ENCODE assay signal across 24 cellular contexts in the genomic region with DNA sequence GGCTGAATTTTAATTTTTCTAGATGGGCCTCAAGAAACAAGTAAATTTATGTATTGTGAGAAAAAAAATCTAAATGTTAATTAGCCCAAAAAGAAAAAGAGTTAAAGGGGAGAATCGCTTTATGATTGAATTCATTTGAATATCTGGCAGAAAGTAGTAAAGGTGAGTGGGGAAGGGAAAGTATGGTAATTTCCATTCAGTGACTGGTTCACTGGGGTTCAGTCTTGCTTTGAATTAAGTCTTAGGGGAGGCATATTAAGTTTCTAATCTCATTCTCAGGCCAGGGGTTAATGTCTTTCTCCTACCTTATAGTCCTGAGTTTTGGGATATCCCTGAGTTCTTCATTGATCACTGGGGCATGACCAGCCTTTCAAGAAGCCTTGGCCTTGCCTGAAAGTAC.
DNase-seq lines count a peak whose midpoint lies in the region; ATAC-seq, FAIRE-seq and TF ChIP-seq lines count a peak whose summit lies in the region.
"Had no signal": no experiment of that assay in that cellular context is flagged by ENCODE, and none has a peak within 500 bp of the region (broad histone marks: within the 10 kb centered on the region; RNA-seq: fewer than 3 reads in every experiment).

No MANE protein-coding gene starts in this region.

- H3K9ac ChIP-seq in H1 (replicated peaks in 1 of 4; ENCODE audit: extremely low read depth in 1 of 4, low read depth in 3 of 4, low read length in 3 of 4) (no peak overlapping the region), smooth muscle cell (ENCODE audit: low read depth) (no peak overlapping the region)
- H3K9ac ChIP-seq: BLaER1 had no signal

- no peak overlapping the region for H2BK20ac ChIP-seq in H1 (ENCODE audit: low read length)

- WGBS in H1 (ENCODE audit: extremely low coverage in 1 of 2, insufficient coverage in 1 of 2, insufficient read length in 1 of 2, insufficient replicate concordance in 2 of 2, low coverage in 1 of 2, low lambda C conversion rate in 2 of 2, missing lambda C conversion rate in 1 of 2), 2 experiments, result 100% methylated on average over 1 of the region's 1 CpG; no CpG with 5 or more reads in 1 of the 2 experiments
- WGBS in smooth muscle cell (ENCODE audit: low lambda C conversion rate), result 100% methylated on average over 1 of the region's 1 CpG
- 91 to 93% methylated on average over 1 of the region's 1 CpG for WGBS in pancreas, 2 donors

- H3K27ac ChIP-seq in H1 (ENCODE audit: low read depth, low read length), result no peak overlapping the region
- no peak overlapping the region for H3K27ac ChIP-seq in smooth muscle cell (ENCODE audit: low read depth)
- H3K27ac ChIP-seq in pancreas, result no peak overlapping the region
- H3K27ac ChIP-seq: BLaER1, Peyer's patch had no signal

- no peaks in the 10 kb centered on the region for H3K9me3 ChIP-seq in H1 (ENCODE audit: insufficient read depth in 2 of 2, low read depth in 1 of 2, low read length in 1 of 2)
- H3K9me3 ChIP-seq in smooth muscle cell (replicated peaks; ENCODE audit: low read depth), result no peaks in the 10 kb centered on the region
- no peaks in the 10 kb centered on the region for H3K9me3 ChIP-seq in pancreas
- H3K9me3 ChIP-seq: BLaER1, Peyer's patch had no signal

- H3K36me3 ChIP-seq in H1 (ENCODE audit: control insufficient read depth in 2 of 4, insufficient read depth in 4 of 4, low read length in 3 of 4) (no peaks in the 10 kb centered on the region), smooth muscle cell (ENCODE audit: low read depth) (no peaks in the 10 kb centered on the region), pancreas (no peaks in the 10 kb centered on the region)
- H3K36me3 ChIP-seq: BLaER1, Peyer's patch had no signal

- H3K23me2 ChIP-seq in H1 (ENCODE audit: low read depth, low read length), result no peaks in the 10 kb centered on the region; the same call in 1 of the 2 replicates

- H3K4me3 ChIP-seq in H1 (ENCODE audit: extremely low read depth in 1 of 4, insufficient read depth in 2 of 4, low read depth in 3 of 4, low read length in 4 of 4), result no peak overlapping the region
- H3K4me3 ChIP-seq in smooth muscle cell, result no peak overlapping the region
- no peak overlapping the region for H3K4me3 ChIP-seq in pancreas
- H3K4me3 ChIP-seq: BLaER1, Peyer's patch had no signal

- POLR2A ChIA-PET in H1 (lab: Charles Lee; ENCODE audit: partially characterized antibody), result no interaction called here

- H3K18ac ChIP-seq in H1 (ENCODE audit: extremely low read depth, low read length), result no peak overlapping the region

- no peak overlapping the region for H3K23ac ChIP-seq in H1 (ENCODE audit: insufficient read length)

- no peak for TF ChIP-seq EP300 in H1 (IDR thresholded peaks at IDR 0.05; ENCODE audit: borderline replicate concordance in 1 of 2, low read depth in 2 of 2, low read length in 2 of 2)

- no peaks in the 10 kb centered on the region for H3F3A ChIP-seq in smooth muscle cell (ENCODE audit: low read depth)

- no peak overlapping the region for H4K8ac ChIP-seq in H1 (ENCODE audit: extremely low read depth, insufficient read depth, low read length)

- no peak overlapping the region for H3K14ac ChIP-seq in H1 (ENCODE audit: insufficient read length)

- H2AFZ ChIP-seq in H1 (ENCODE audit: low read length) (peak overlapping the region; percentile 82; the same call in 1 of the 2 replicates), smooth muscle cell (ENCODE audit: low read depth) (peak overlapping the region; percentile 7)

- no peak overlapping the region for H4K5ac ChIP-seq in H1 (ENCODE audit: insufficient read length, low read depth, low read length)

- H2BK12ac ChIP-seq in H1 (ENCODE audit: low read depth, low read length), result no peak overlapping the region

- ATAC-seq in GM18517 (IDR thresholded peaks at IDR 0.05; ENCODE audit: unreplicated experiment), result no peak
- no peak for ATAC-seq in pancreas

- H2BK15ac ChIP-seq in H1 (ENCODE audit: low read length), result no peak overlapping the region

- no peaks in the 10 kb centered on the region for H3K79me1 ChIP-seq in H1 (ENCODE audit: low read depth, low read length)

- DNase-seq in GM12891 (ENCODE audit: insufficient read length, low spot score) (no peak), NCI-H524 treated with DMSO at 0.1 percent for 48 hours (lab: John Stamatoyannopoulos, UW) (peak; percentile 22), H1 (ENCODE audit: low read depth in 1 of 2, low spot score in 2 of 2) (no peak), smooth muscle cell (lab: John Stamatoyannopoulos, UW; ENCODE audit: unreplicated experiment) (no peak), NCI-H128 (lab: John Stamatoyannopoulos, UW; ENCODE audit: unreplicated experiment) (no peak), pancreas (no peak)
- DNase-seq: CD4-positive, alpha-beta T cell; H9; KBM-7; MV-4-11; NCI-H1105; NCI-H146; NCI-H1930; NCI-H2107; NCI-H226; NCI-H526; OCI-M1; Peyer's patch; SHP77 treated with DMSO at 0.1 percent for 48 hours; T-helper 1 cell had no signal

- H3K56ac ChIP-seq in H1 (replicated peaks; ENCODE audit: insufficient read length, low read depth, low read length), result no peak overlapping the region

- H3K4me1 ChIP-seq in H1 (replicated peaks in 1 of 4; ENCODE audit: control insufficient read depth in 3 of 4, insufficient read depth in 4 of 4, low read length in 3 of 4), result no peaks in the 10 kb centered on the region
- H3K4me1 ChIP-seq in smooth muscle cell (ENCODE audit: low read depth), result peaks cover 4% of the 10 kb centered on the region
- no peaks in the 10 kb centered on the region for H3K4me1 ChIP-seq in pancreas
- H3K4me1 ChIP-seq: BLaER1, Peyer's patch had no signal

- no peak for FAIRE-seq in GM12891 (lab: Jason Lieb, UNC)
- FAIRE-seq in H1 (lab: Jason Lieb, UNC), result no peak
- FAIRE-seq in pancreas (lab: Jason Lieb, UNC), result no peak
- FAIRE-seq: A204.1, HTR-8/SVneo had no signal

- no peak for TF ChIP-seq RAD21 in H1 (IDR thresholded peaks at IDR 0.05 in 1 of 2, conservative IDR thresholded peaks at IDR 0.05 in 1 of 2; ENCODE audit: low read depth in 2 of 2, low read length in 2 of 2)

- CTCF ChIA-PET in H1 (lab: Charles Lee; ENCODE audit: partially characterized antibody), result interaction anchor here (1.0 to 2.2 kb wide), 2 partner anchors 32 kb away, joined by 3 to 11 read pairs; no protein-coding TSS in a partner anchor

- H4K91ac ChIP-seq in H1 (replicated peaks; ENCODE audit: insufficient read length, low read length), result no peak overlapping the region

- no peak for TF ChIP-seq POLR2A in GM12891 (IDR thresholded peaks at IDR 0.05; ENCODE audit: low read depth, low read length)
- no peak for TF ChIP-seq POLR2A in H1 (IDR thresholded peaks at IDR 0.05; ENCODE audit: control extremely low read depth in 1 of 2, low read depth in 2 of 2, low read length in 2 of 2)

- H2BK120ac ChIP-seq in H1 (replicated peaks; ENCODE audit: low read depth, low read length), result no peak overlapping the region

- H3K79me2 ChIP-seq in H1 (ENCODE audit: control insufficient read depth in 1 of 2, insufficient read depth in 2 of 2, low read length in 2 of 2), result no peaks in the 10 kb centered on the region
- H3K79me2 ChIP-seq in smooth muscle cell (ENCODE audit: low read depth), result no peaks in the 10 kb centered on the region

- intact Hi-C loops in pancreas (cut with DNase I), result no loop called here

- no peak overlapping the region for H2BK5ac ChIP-seq in H1 (ENCODE audit: low read depth, low read length)

- H3K4ac ChIP-seq in H1 (replicated peaks; ENCODE audit: insufficient read length, low read depth, low read length), result no peak overlapping the region

- no peaks in the 10 kb centered on the region for H4K20me1 ChIP-seq in H1 (replicated peaks in 1 of 2; ENCODE audit: control insufficient read depth in 1 of 2, insufficient read depth in 2 of 2, low read length in 2 of 2)
- H4K20me1 ChIP-seq in smooth muscle cell (ENCODE audit: low read depth), result no peaks in the 10 kb centered on the region
- H4K20me1 ChIP-seq: BLaER1 had no signal

- H2AK5ac ChIP-seq in H1 (ENCODE audit: low read depth, low read length), result no peak overlapping the region

- TF ChIP-seq CTCF in H1 (IDR thresholded peaks at IDR 0.05; ENCODE audit: control extremely low read depth in 1 of 3, insufficient read depth in 1 of 3, low read depth in 1 of 3, low read length in 3 of 3) (no peak), smooth muscle cell (IDR thresholded peaks at IDR 0.05; ENCODE audit: borderline replicate concordance, insufficient read depth, poor library complexity, severe bottlenecking) (no peak), pancreas (IDR thresholded peaks at IDR 0.05) (no peak)

- H3K27me3 ChIP-seq in H1 (replicated peaks in 1 of 4; ENCODE audit: control insufficient read depth in 3 of 4, extremely low read depth in 1 of 4, insufficient read depth in 3 of 4, low read length in 3 of 4), result no peaks in the 10 kb centered on the region
- no peaks in the 10 kb centered on the region for H3K27me3 ChIP-seq in smooth muscle cell (ENCODE audit: low read depth)
- H3K27me3 ChIP-seq in pancreas, result no peaks in the 10 kb centered on the region
- H3K27me3 ChIP-seq: BLaER1, Peyer's patch had no signal

- H3K4me2 ChIP-seq in H1 (ENCODE audit: insufficient read depth in 1 of 2, low read depth in 2 of 2, low read length in 2 of 2) (no peak overlapping the region), smooth muscle cell (no peak overlapping the region)
- H3K4me2 ChIP-seq: BLaER1 had no signal

TF ChIP-seq in GM12891, 5 proteins besides CTCF, POLR2A, EP300 and RAD21:
- peak; percentile 16 for TF ChIP-seq PAX5 (IDR thresholded peaks at IDR 0.05; ENCODE audit: insufficient read depth, low read length, severe bottlenecking)
- no peak for TF ChIP-seq POLR2AphosphoS5 (IDR thresholded peaks at IDR 0.05; ENCODE audit: low read depth, low read length)
TF ChIP-seq in GM12891: peak in this region for 1.

TF ChIP-seq in H1, 55 proteins besides CTCF, POLR2A, EP300 and RAD21 (continues in another document):
- TF ChIP-seq RFX5 (IDR thresholded peaks at IDR 0.05; ENCODE audit: borderline replicate concordance, low read depth, low read length) (no peak), SP4 (IDR thresholded peaks at IDR 0.05; ENCODE audit: low read length) (no peak), SIX5 (IDR thresholded peaks at IDR 0.05; ENCODE audit: low read depth, low read length) (no peak), CHD2 (IDR thresholded peaks at IDR 0.05; ENCODE audit: low read length) (no peak), CEBPB (IDR thresholded peaks at IDR 0.05; ENCODE audit: low read depth, low read length) (no peak), SP1 (IDR thresholded peaks at IDR 0.05; ENCODE audit: low read depth, low read length) (no peak), NANOG (IDR thresholded peaks at IDR 0.05; ENCODE audit: insufficient read depth, low read depth, low read length, poor library complexity, severe bottlenecking) (no peak), GABPA (IDR thresholded peaks at IDR 0.05; ENCODE audit: borderline replicate concordance, insufficient read depth, low read length) (no peak), CTBP2 (IDR thresholded peaks at IDR 0.05; ENCODE audit: borderline replicate concordance, insufficient read depth, insufficient read length, low read length) (no peak)
